8 cellular contexts compared by ENCODE assay signal in genomic region chr9:131755541-131756198, GRCh38. TPM values are rescaled to one million over a fixed set of nuclear protein-coding genes. Genes with fewer than 3 reads are reported as not detected.
DNase-seq lines count a peak whose midpoint lies in the region; ATAC-seq and TF ChIP-seq lines count a peak whose summit lies in the region.

No MANE protein-coding gene starts in this region.

- H3K4me3 ChIP-seq in choroid plexus epithelial cell (ENCODE audit: low read depth, low read length) (no peak overlapping the region), right lobe of liver (no peak overlapping the region)

- peak; percentile 86 for TF ChIP-seq CTCF in choroid plexus epithelial cell (conservative IDR thresholded peaks at IDR 0.05; ENCODE audit: low read depth, low read length)
- peak; percentile 40 to 77 (median 70) for TF ChIP-seq CTCF in right lobe of liver (IDR thresholded peaks at IDR 0.05)

- WGBS in right lobe of liver (ENCODE audit: insufficient coverage, low coverage, low lambda C conversion rate, missing lambda C conversion rate), result 17% methylated on average over 12 of the region's 13 CpGs

- no peak overlapping the region for H3K4me3 Mint-ChIP-seq in activated CD4-positive, alpha-beta T cell treated with anti-CD3 and anti-CD28 coated beads, Interleukin-2, amount 10 ng/mL, durations not matched to agents 7 days and 5 days

- DNase-seq in GDM1 (lab: John Stamatoyannopoulos, UW) (peak; percentile 81), NCI-H748 (lab: John Stamatoyannopoulos, UW; ENCODE audit: unreplicated experiment) (peak; percentile 84), choroid plexus epithelial cell (ENCODE audit: low read depth) (peak; percentile 87), right lobe of liver (peak; percentile 74 to 84 (median 82))
- DNase-seq in activated CD4-positive, alpha-beta T cell treated with anti-CD3 and anti-CD28 coated beads, Interleukin-2, amount 10 ng/mL, durations not matched to agents 7 days and 5 days, result peak; percentile 91
- DNase-seq in stimulated activated CD4-positive, alpha-beta T cell treated with anti-CD3 and anti-CD28 coated beads, TNF-alpha, amount 100 ng/mL, for 48 hours (ENCODE audit: low read depth in 3 of 3), result peak; percentile 70 to 90 (median 75)

- H3K9me3 ChIP-seq in right lobe of liver, result no peaks in the 10 kb centered on the region

- H3K27me3 Mint-ChIP-seq in activated CD4-positive, alpha-beta T cell treated with anti-CD3 and anti-CD28 coated beads, Interleukin-2, amount 10 ng/mL, durations not matched to agents 7 days and 5 days, result peaks cover 15% of the 10 kb centered on the region

- H3K4me1 ChIP-seq in right lobe of liver, result no peaks in the 10 kb centered on the region

- intact Hi-C loops in right lobe of liver (cut with DNase I), result no loop called here

- no peaks in the 10 kb centered on the region for H3K36me3 Mint-ChIP-seq in activated CD4-positive, alpha-beta T cell treated with anti-CD3 and anti-CD28 coated beads, Interleukin-2, amount 10 ng/mL, durations not matched to agents 7 days and 5 days (ENCODE audit: low read depth)

- H3K4me1 Mint-ChIP-seq in activated CD4-positive, alpha-beta T cell treated with anti-CD3 and anti-CD28 coated beads, Interleukin-2, amount 10 ng/mL, durations not matched to agents 7 days and 5 days, result peaks cover 6% of the 10 kb centered on the region

- H3K27ac Mint-ChIP-seq in activated CD4-positive, alpha-beta T cell treated with anti-CD3 and anti-CD28 coated beads, Interleukin-2, amount 10 ng/mL, durations not matched to agents 7 days and 5 days, result no peak overlapping the region

- ATAC-seq in HG03521 (IDR thresholded peaks at IDR 0.05; ENCODE audit: unreplicated experiment), result peak; percentile 58
- peak; percentile 95 to 99 (median 96) for ATAC-seq in right lobe of liver
- no peak for ATAC-seq in HG03442 (IDR thresholded peaks at IDR 0.05; ENCODE audit: unreplicated experiment)

- no peaks in the 10 kb centered on the region for H3K36me3 ChIP-seq in right lobe of liver

- no peaks in the 10 kb centered on the region for H3K9me3 Mint-ChIP-seq in activated CD4-positive, alpha-beta T cell treated with anti-CD3 and anti-CD28 coated beads, Interleukin-2, amount 10 ng/mL, durations not matched to agents 7 days and 5 days

- no peak for TF ChIP-seq POLR2A in right lobe of liver (IDR thresholded peaks at IDR 0.05)

- CTCF ChIA-PET in activated CD4-positive, alpha-beta T cell treated with anti-CD3 and anti-CD28 coated beads, Interleukin-2, amount 10 ng/mL, durations not matched to agents 7 days and 5 days (lab: Charles Lee), result interaction anchor here (0.5 to 1.3 kb wide), 5 partner anchors 14 to 826 kb away, joined by 3 to 4 read pairs (median 3); partner anchors contain the start of gene BARHL1

- H3K27ac ChIP-seq in right lobe of liver, result no peak overlapping the region

- no peaks in the 10 kb centered on the region for H3K27me3 ChIP-seq in right lobe of liver

- POLR2A ChIA-PET in activated CD4-positive, alpha-beta T cell treated with anti-CD3 and anti-CD28 coated beads, Interleukin-2, amount 10 ng/mL, durations not matched to agents 7 days and 5 days (lab: Charles Lee), result no interaction called here

RNA-seq across cellular contexts. Expression of gene RAPGEF1, which starts 15.8 kb away (rescaled TPM):
- 100 to 1,000 TPM; 128 to 129 TPM for total RNA-seq in activated CD4-positive, alpha-beta T cell treated with anti-CD3 and anti-CD28 coated beads, Interleukin-2, amount 10 ng/mL, durations not matched to agents 7 days and 5 days
- total RNA-seq in right lobe of liver, result 10 to 100 TPM; 22.9 to 53.6 (median 30.2) TPM
